2 cellular contexts compared by ENCODE assay signal in the genomic region with DNA sequence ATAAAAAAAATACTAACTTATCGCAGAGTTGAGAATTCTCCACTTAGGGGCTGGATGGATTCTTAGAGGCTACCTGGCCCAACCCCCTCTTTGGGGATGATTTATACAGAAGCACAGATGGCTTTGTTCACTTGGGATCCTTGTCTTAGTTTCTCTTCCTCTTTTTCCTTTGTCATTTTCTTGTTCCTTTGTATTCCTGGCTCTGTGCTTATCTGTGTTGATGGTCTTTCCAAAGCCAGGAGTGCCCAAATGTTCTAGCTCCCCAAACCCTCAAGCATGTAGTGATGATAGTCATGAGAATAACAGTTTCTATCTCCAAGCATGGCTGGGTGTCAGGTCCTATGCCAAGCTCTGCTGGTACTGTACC.
A peak's percentile ranks its signal among the peaks of the same experiment; 100 is the strongest.
TF ChIP-seq lines count a peak whose summit lies in the region.

No MANE protein-coding gene starts in this region.

TF ChIP-seq in IMR-90, 13 proteins besides CTCF, POLR2A, EP300 and RAD21:
- TF ChIP-seq BHLHE40 (IDR thresholded peaks at IDR 0.05; ENCODE audit: low read depth, low read length) = no peak
- no peak for TF ChIP-seq RFX5 (IDR thresholded peaks at IDR 0.05; ENCODE audit: low read depth, low read length)
- TF ChIP-seq, protein P1, sequence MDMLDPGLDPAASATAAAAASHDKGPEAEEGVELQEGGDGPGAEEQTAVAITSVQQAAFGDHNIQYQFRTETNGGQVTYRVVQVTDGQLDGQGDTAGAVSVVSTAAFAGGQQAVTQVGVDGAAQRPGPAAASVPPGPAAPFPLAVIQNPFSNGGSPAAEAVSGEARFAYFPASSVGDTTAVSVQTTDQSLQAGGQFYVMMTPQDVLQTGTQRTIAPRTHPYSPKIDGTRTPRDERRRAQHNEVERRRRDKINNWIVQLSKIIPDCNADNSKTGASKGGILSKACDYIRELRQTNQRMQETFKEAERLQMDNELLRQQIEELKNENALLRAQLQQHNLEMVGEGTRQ (IDR thresholded peaks at IDR 0.05; ENCODE audit: low read depth, low read length) = no peak
- no peak for TF ChIP-seq MAFK (IDR thresholded peaks at IDR 0.05; ENCODE audit: low read depth, low read length)
- no peak for TF ChIP-seq CHD1 (IDR thresholded peaks at IDR 0.05; ENCODE audit: low read depth, low read length)
- no peak for TF ChIP-seq RCOR1 (IDR thresholded peaks at IDR 0.05; ENCODE audit: insufficient replicate concordance, low read length)
- TF ChIP-seq, protein P2, sequence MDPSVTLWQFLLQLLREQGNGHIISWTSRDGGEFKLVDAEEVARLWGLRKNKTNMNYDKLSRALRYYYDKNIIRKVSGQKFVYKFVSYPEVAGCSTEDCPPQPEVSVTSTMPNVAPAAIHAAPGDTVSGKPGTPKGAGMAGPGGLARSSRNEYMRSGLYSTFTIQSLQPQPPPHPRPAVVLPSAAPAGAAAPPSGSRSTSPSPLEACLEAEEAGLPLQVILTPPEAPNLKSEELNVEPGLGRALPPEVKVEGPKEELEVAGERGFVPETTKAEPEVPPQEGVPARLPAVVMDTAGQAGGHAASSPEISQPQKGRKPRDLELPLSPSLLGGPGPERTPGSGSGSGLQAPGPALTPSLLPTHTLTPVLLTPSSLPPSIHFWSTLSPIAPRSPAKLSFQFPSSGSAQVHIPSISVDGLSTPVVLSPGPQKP (IDR thresholded peaks at IDR 0.05; ENCODE audit: borderline replicate concordance, low read depth, low read length) = no peak
- no peak for TF ChIP-seq SMC3 (IDR thresholded peaks at IDR 0.05; ENCODE audit: low read depth, low read length)
- TF ChIP-seq FOS (IDR thresholded peaks at IDR 0.05; ENCODE audit: low read depth, low read length) = no peak
- TF ChIP-seq MAZ (IDR thresholded peaks at IDR 0.05; ENCODE audit: borderline replicate concordance, low read depth, low read length) = no peak
- TF ChIP-seq CEBPB (IDR thresholded peaks at IDR 0.05; ENCODE audit: low read depth, low read length) = no peak
- TF ChIP-seq MXI1 (IDR thresholded peaks at IDR 0.05; ENCODE audit: borderline replicate concordance, low read depth, low read length) = no peak
- no peak for TF ChIP-seq NFE2L2 (IDR thresholded peaks at IDR 0.05; ENCODE audit: low read depth, low read length)

TF ChIP-seq in GM12878, 131 proteins besides CTCF, POLR2A, EP300 and RAD21:
- peak; percentile 54; the same call in 1 of the 2 replicates for TF ChIP-seq SPI1 (IDR thresholded peaks at IDR 0.05; ENCODE audit: borderline replicate concordance, insufficient read depth, low read depth, low read length)
- TF ChIP-seq, protein P1 (IDR thresholded peaks at IDR 0.05; ENCODE audit: borderline replicate concordance, low read depth, low read length) = no peak
